5 cellular contexts compared by ENCODE assay signal in the genomic region with DNA sequence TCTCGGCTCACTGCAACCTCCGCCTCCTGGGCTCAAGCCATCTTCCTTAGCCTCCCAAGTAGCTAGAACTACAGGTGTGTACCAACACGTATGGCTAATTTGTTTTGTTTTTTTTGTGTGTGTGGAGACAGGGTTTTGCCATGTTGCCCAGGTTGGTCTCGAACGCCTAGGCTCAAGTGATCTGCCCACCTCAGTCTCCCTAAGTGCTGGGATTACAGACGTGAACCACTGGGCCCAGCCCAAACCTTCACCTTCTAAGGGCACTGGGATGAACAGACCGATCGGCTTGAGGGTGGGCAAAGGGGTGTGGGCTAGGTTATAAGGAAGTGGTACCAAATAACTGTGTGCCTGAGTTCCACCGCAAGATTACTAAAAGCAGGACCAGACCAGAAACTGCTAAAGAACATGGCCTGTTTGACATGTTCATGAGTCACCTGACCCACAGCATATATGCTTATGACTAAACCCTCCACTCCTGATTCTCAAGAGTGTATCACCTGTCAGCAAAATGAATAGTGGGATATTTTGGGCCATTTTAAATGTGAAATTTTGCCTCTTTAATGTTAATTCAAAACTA.
DNase-seq lines count a peak whose midpoint lies in the region; ATAC-seq lines count a peak whose summit lies in the region.
"Had no signal": no experiment of that assay in that cellular context is flagged by ENCODE, and none has a peak within 500 bp of the region (broad histone marks: within the 10 kb centered on the region; RNA-seq: fewer than 3 reads in every experiment).

No MANE protein-coding gene starts in this region.

- no peak overlapping the region for H3K4me3 Mint-ChIP-seq in T-helper 2 cell treated with Interferon-gamma antibody and Interleukin-4, amounts not matched to agents 5 μg/mL and 100 μg/mL, for 36 hours

- no peaks in the 10 kb centered on the region for H3K9me3 Mint-ChIP-seq in T-helper 2 cell treated with Interferon-gamma antibody and Interleukin-4, amounts not matched to agents 5 μg/mL and 100 μg/mL, for 36 hours

- ATAC-seq in GM18519 (IDR thresholded peaks at IDR 0.05; ENCODE audit: low FRiP score, unreplicated experiment), result peak; percentile 59

- H3K36me3 Mint-ChIP-seq in T-helper 2 cell treated with Interferon-gamma antibody and Interleukin-4, amounts not matched to agents 5 μg/mL and 100 μg/mL, for 36 hours (ENCODE audit: low read depth), result peaks cover 31% of the 10 kb centered on the region

- peaks cover 15% of the 10 kb centered on the region for H3K4me1 Mint-ChIP-seq in T-helper 2 cell treated with Interferon-gamma antibody and Interleukin-4, amounts not matched to agents 5 μg/mL and 100 μg/mL, for 36 hours (ENCODE audit: low read depth)

- H3K27ac Mint-ChIP-seq in T-helper 2 cell treated with Interferon-gamma antibody and Interleukin-4, amounts not matched to agents 5 μg/mL and 100 μg/mL, for 36 hours, result no peak overlapping the region

- peak; percentile 30 for DNase-seq in T-helper 2 cell treated with Interferon-gamma antibody and Interleukin-4, amounts not matched to agents 5 μg/mL and 100 μg/mL, for 36 hours (ENCODE audit: low spot score)
- DNase-seq in foreskin melanocyte, result no peak
- no peak for DNase-seq in HK-2 (ENCODE audit: unreplicated experiment)
- DNase-seq: NCI-H2171 treated with DMSO at 0.1 percent for 48 hours had no signal

- no peaks in the 10 kb centered on the region for H3K27me3 Mint-ChIP-seq in T-helper 2 cell treated with Interferon-gamma antibody and Interleukin-4, amounts not matched to agents 5 μg/mL and 100 μg/mL, for 36 hours (ENCODE audit: low read depth)
